10 cellular contexts compared by ENCODE assay signal in genomic region chr12:123431951-123432886, GRCh38. TPM values are rescaled to one million over a fixed set of nuclear protein-coding genes. Genes with fewer than 3 reads are reported as not detected.
DNase-seq lines count a peak whose midpoint lies in the region; ATAC-seq and TF ChIP-seq lines count a peak whose summit lies in the region.
"Had no signal": no experiment of that assay in that cellular context is flagged by ENCODE, and none has a peak within 500 bp of the region (broad histone marks: within the 10 kb centered on the region; RNA-seq: fewer than 3 reads in every experiment).

No MANE protein-coding gene starts in this region.

- ATAC-seq in HG03521 (IDR thresholded peaks at IDR 0.05; ENCODE audit: unreplicated experiment): no peak

- DNase-seq in activated CD8-positive, alpha-beta memory T cell treated with anti-CD3 and anti-CD28 coated beads for 24 hours: peak; percentile 63
- no peak for DNase-seq in activated CD8-positive, alpha-beta memory T cell treated with anti-CD3 and anti-CD28 coated beads, Interleukin-2, amount 50 U/mL, for 48 hours
- peak; percentile 42 for DNase-seq in activated CD4-positive, CD25-positive, alpha-beta regulatory T cell treated with anti-CD3 and anti-CD28 coated beads, Interleukin-2, amount 50 U/mL, for 72 hours
- DNase-seq in fibroblast of the aortic adventitia (ENCODE audit: low read depth) (no peak), DMS79 (lab: John Stamatoyannopoulos, UW) (no peak), cerebellar nuclear complex (lab: John Stamatoyannopoulos, UW) (no peak)
- DNase-seq: SJCRH30, testis had no signal

- no peak for TF ChIP-seq CTCF in fibroblast of the aortic adventitia (IDR thresholded peaks at IDR 0.05; ENCODE audit: insufficient read depth, low read length)

- H3K4me3 Mint-ChIP-seq in stimulated activated naive CD8-positive, alpha-beta T cell treated with anti-CD3 and anti-CD28 coated beads, Interleukin-15, Interleukin-2, amounts not matched to agents 100 ng/mL and 50 ng/mL, for 24 hours: peak overlapping the region; percentile 98

- H3K4me1 Mint-ChIP-seq in stimulated activated naive CD8-positive, alpha-beta T cell treated with anti-CD3 and anti-CD28 coated beads, Interleukin-15, Interleukin-2, amounts not matched to agents 100 ng/mL and 50 ng/mL, for 24 hours (ENCODE audit: low read depth): peaks cover 61% of the 10 kb centered on the region

- peaks cover 50% of the 10 kb centered on the region for H3K36me3 Mint-ChIP-seq in stimulated activated naive CD8-positive, alpha-beta T cell treated with anti-CD3 and anti-CD28 coated beads, Interleukin-15, Interleukin-2, amounts not matched to agents 100 ng/mL and 50 ng/mL, for 24 hours (ENCODE audit: low read depth)

- peak overlapping the region; percentile 17 for H3K4me3 ChIP-seq in fibroblast of the aortic adventitia (ENCODE audit: low read depth, low read length)
- H3K4me3 ChIP-seq: SJCRH30, testis had no signal

- no peaks in the 10 kb centered on the region for H3K27me3 Mint-ChIP-seq in stimulated activated naive CD8-positive, alpha-beta T cell treated with anti-CD3 and anti-CD28 coated beads, Interleukin-15, Interleukin-2, amounts not matched to agents 100 ng/mL and 50 ng/mL, for 24 hours

- no peaks in the 10 kb centered on the region for H3K9me3 Mint-ChIP-seq in stimulated activated naive CD8-positive, alpha-beta T cell treated with anti-CD3 and anti-CD28 coated beads, Interleukin-15, Interleukin-2, amounts not matched to agents 100 ng/mL and 50 ng/mL, for 24 hours

- H3K27ac Mint-ChIP-seq in stimulated activated naive CD8-positive, alpha-beta T cell treated with anti-CD3 and anti-CD28 coated beads, Interleukin-15, Interleukin-2, amounts not matched to agents 100 ng/mL and 50 ng/mL, for 24 hours: peak overlapping the region; percentile 94

RNA-seq across cellular contexts. Expression of gene RILPL2, which starts 4.3 kb away (rescaled TPM):
- total RNA-seq in fibroblast of the aortic adventitia (ENCODE audit: low replicate concordance): 3.6 and 7.4 TPM in 2 replicates

RNA-seq across cellular contexts. Expression of gene SNRNP35, which starts 25.7 kb away (rescaled TPM):
- 15.7 and 37.7 TPM in 2 replicates for total RNA-seq in fibroblast of the aortic adventitia (ENCODE audit: low replicate concordance)

RNA-seq across cellular contexts. Expression of gene KMT5A, which starts 48.3 kb away (rescaled TPM):
- 46.5 and 63.1 TPM in 2 replicates for total RNA-seq in fibroblast of the aortic adventitia (ENCODE audit: low replicate concordance)

Comparison
In these comparisons a context has a peak if more than half of its experiments do, and no peak if none do; other contexts are left out.
1. DNase-seq: peak in activated CD8-positive, alpha-beta memory T cell treated with anti-CD3 and anti-CD28 coated beads for 24 hours (single experiment) and activated CD4-positive, CD25-positive, alpha-beta regulatory T cell treated with anti-CD3 and anti-CD28 coated beads, Interleukin-2, amount 50 U/mL, for 72 hours (single experiment); none in activated CD8-positive, alpha-beta memory T cell treated with anti-CD3 and anti-CD28 coated beads, Interleukin-2, amount 50 U/mL, for 48 hours (single experiment), fibroblast of the aortic adventitia (single experiment), DMS79 (single experiment) and cerebellar nuclear complex (0 of 2).